In the genomic region with DNA sequence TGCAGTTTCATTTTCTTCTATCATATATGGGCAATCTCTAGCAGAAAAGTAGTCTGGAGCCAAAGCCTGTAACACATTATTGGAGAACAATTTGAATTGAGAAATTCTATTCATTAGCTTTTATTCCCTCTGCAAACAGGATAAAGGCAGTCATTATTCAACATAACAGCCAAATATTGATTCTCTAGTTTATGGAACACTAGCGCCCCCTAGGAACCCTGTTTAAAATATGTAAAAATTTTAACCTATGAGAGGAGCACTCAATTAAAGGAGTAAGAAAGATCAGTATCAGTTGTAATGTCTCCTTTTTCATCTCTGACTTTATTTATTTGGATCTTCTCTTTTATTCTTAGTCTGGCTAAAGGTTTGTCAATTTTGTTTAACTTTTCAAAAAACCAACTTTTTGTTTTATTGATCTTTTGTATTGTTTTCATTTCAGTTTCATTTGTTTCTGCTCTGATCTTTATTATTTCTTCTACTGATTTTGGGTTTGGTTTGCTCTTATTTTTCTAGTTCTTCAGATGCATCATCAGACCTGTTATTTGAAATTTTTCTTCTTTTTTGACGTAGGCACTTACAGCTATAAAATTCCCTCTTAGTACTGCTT, we compare ENCODE assay signal across 8 cellular contexts. TPM values are rescaled to one million over a fixed set of nuclear protein-coding genes. Genes with fewer than 3 reads are reported as not detected.
A peak's percentile ranks its signal among the peaks of the same experiment; 100 is the strongest.
DNase-seq lines count a peak whose midpoint lies in the region; ATAC-seq and TF ChIP-seq lines count a peak whose summit lies in the region.

No MANE protein-coding gene starts in this region.

- H3K4me3 ChIP-seq in left ventricle myocardium inferior (no peak overlapping the region), colonic mucosa (no peak overlapping the region)

- H3K4me1 Mint-ChIP-seq in nephron progenitor cell = no peaks in the 10 kb centered on the region

- H3K9me3 ChIP-seq in left ventricle myocardium inferior (replicated peaks) = no peaks in the 10 kb centered on the region
- no peaks in the 10 kb centered on the region for H3K9me3 ChIP-seq in colonic mucosa

- no peaks in the 10 kb centered on the region for H3K4me1 ChIP-seq in left ventricle myocardium inferior
- no peaks in the 10 kb centered on the region for H3K4me1 ChIP-seq in colonic mucosa

- no peaks in the 10 kb centered on the region for H3K36me3 ChIP-seq in left ventricle myocardium inferior
- H3K36me3 ChIP-seq in colonic mucosa = no peaks in the 10 kb centered on the region

- no peaks in the 10 kb centered on the region for H3K27me3 Mint-ChIP-seq in nephron progenitor cell (ENCODE audit: low read depth, poor library complexity)

- H3K27ac Mint-ChIP-seq in nephron progenitor cell = no peak overlapping the region

- no peak overlapping the region for H3K27ac ChIP-seq in left ventricle myocardium inferior (replicated peaks)
- no peak overlapping the region for H3K27ac ChIP-seq in colonic mucosa

- TF ChIP-seq CTCF in left ventricle myocardium inferior (IDR thresholded peaks at IDR 0.05; ENCODE audit: borderline replicate concordance) (peak; percentile 44), colonic mucosa (IDR thresholded peaks at IDR 0.05) (no peak), nephron progenitor cell (IDR thresholded peaks at IDR 0.05) (peak; percentile 30)

- intact Hi-C loops in left ventricle myocardium inferior (cut with micrococcal nuclease) (no loop called here), cardiac septum (cut with DNase I) (no loop called here), colonic mucosa (cut with DNase I) (no loop called here)

- H3K36me3 Mint-ChIP-seq in nephron progenitor cell (ENCODE audit: low read depth) = no peaks in the 10 kb centered on the region

- no peak overlapping the region for H3K9ac ChIP-seq in colonic mucosa (ENCODE audit: low read depth in 2 of 2, low read length in 2 of 2)

- DNase-seq in left ventricle myocardium inferior (no peak), cardiac septum (ENCODE audit: low spot score) (no peak), NCI-H446 treated with DMSO at 0.1 percent for 48 hours (lab: John Stamatoyannopoulos, UW) (peak; percentile 2), colonic mucosa (peak; percentile 30), nephron progenitor cell (no peak), H4 (ENCODE audit: low spot score) (no peak), NCI-H2171 treated with DMSO at 0.1 percent for 48 hours (lab: John Stamatoyannopoulos, UW) (no peak)

- no peak overlapping the region for H3K4me3 Mint-ChIP-seq in nephron progenitor cell

- H3K9me3 Mint-ChIP-seq in nephron progenitor cell = peaks cover 36% of the 10 kb centered on the region

- ATAC-seq in HG02798 (IDR thresholded peaks at IDR 0.05; ENCODE audit: poor library complexity, unreplicated experiment) = no peak

- H3K27me3 ChIP-seq in left ventricle myocardium inferior (ENCODE audit: low read depth) (no peaks in the 10 kb centered on the region), colonic mucosa (no peaks in the 10 kb centered on the region)

RNA-seq across cellular contexts. Expression of a gene that starts 4.8 kb away (rescaled TPM):
- not detected for total RNA-seq in left ventricle myocardium inferior
- total RNA-seq in cardiac septum = 0.51 TPM
- total RNA-seq in colonic mucosa = not detected
- not detected in 2 replicates for total RNA-seq in H4 (2014; rRNA removed; shearing (Covaris generic))

Comparison
In these comparisons a context has a peak if more than half of its experiments do, and no peak if none do; other contexts are left out.
1. DNase-seq: peak in NCI-H446 treated with DMSO at 0.1 percent for 48 hours (single experiment) and colonic mucosa (single experiment); none in left ventricle myocardium inferior (single experiment), cardiac septum (single experiment), nephron progenitor cell (single experiment), H4 (single experiment) and NCI-H2171 treated with DMSO at 0.1 percent for 48 hours (single experiment).